16 cellular contexts compared by ENCODE assay signal in the genomic region with DNA sequence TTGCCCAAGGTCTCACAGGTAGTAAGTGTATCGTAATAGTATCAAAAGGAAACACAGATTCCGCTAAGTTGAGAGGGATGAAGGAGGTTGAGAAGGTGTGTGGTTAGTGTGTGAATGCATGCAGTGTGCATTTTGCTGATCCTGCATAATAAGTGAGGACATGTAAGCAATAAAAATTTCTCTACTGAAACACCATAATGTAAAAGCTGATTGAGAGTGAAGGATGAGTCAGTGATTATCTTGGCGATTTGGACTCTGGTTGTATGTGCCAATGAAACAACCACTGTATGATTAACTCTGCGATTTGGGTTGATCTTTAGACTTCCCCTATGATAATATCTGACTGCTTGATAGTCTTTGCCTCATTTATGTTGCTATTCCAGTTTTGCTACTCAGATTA. TPM values are rescaled to one million over a fixed set of nuclear protein-coding genes. Genes with fewer than 3 reads are reported as not detected.
A peak's percentile ranks its signal among the peaks of the same experiment; 100 is the strongest.
DNase-seq lines count a peak whose midpoint lies in the region; ATAC-seq and TF ChIP-seq lines count a peak whose summit lies in the region.
"Had no signal": no experiment of that assay in that cellular context is flagged by ENCODE, and none has a peak within 500 bp of the region (broad histone marks: within the 10 kb centered on the region; RNA-seq: fewer than 3 reads in every experiment).

No MANE protein-coding gene starts in this region.

- H3K79me2 ChIP-seq in SK-N-SH (ENCODE audit: insufficient read depth): peaks cover 49% of the 10 kb centered on the region

- peaks cover 49% of the 10 kb centered on the region for H4K20me1 ChIP-seq in SK-N-SH (ENCODE audit: insufficient read depth)

- H3K27me3 ChIP-seq in SK-N-SH (ENCODE audit: insufficient read depth) (no peaks in the 10 kb centered on the region), mesenchymal stem cell (ENCODE audit: control insufficient read depth in 1 of 2, insufficient read depth in 1 of 2, low read length in 2 of 2) (no peaks in the 10 kb centered on the region)

- H3K4me2 ChIP-seq in SK-N-SH: no peak overlapping the region
- no peak overlapping the region for H3K4me2 ChIP-seq in mesenchymal stem cell (ENCODE audit: low read length, poor library complexity, severe bottlenecking)
- H3K4me2 ChIP-seq: GM23338 had no signal

- H2BK12ac ChIP-seq in mesenchymal stem cell (ENCODE audit: low read length in 2 of 2): no peak overlapping the region

- no peaks in the 10 kb centered on the region for H3K9me3 Mint-ChIP-seq in activated CD8-positive, alpha-beta T cell treated with anti-CD3 and anti-CD28 coated beads for 36 hours
- no peaks in the 10 kb centered on the region for H3K9me3 Mint-ChIP-seq in activated CD8-positive, alpha-beta T cell treated with anti-CD3 and anti-CD28 coated beads, Interleukin-2, amount 10 ng/mL, durations not matched to agents 7 days and 5 days (ENCODE audit: insufficient read depth)
- H3K9me3 Mint-ChIP-seq in osteocyte (ENCODE audit: unreplicated experiment): no peaks in the 10 kb centered on the region
- H3K9me3 Mint-ChIP-seq: GM23338; mesothelial cell of epicardium; stimulated activated memory B cell treated with anti-CD40 and anti-IgM and Interleukin-4, amounts not matched to agents 10 μg/mL and 1 μg/mL and 100 μg/mL, for 72 hours had no signal

- no peak overlapping the region for H4K8ac ChIP-seq in mesenchymal stem cell (ENCODE audit: low read length)

- H3K36me3 ChIP-seq in SK-N-SH (replicated peaks in 1 of 2; ENCODE audit: control insufficient read depth in 1 of 2, insufficient read depth in 2 of 2, low read length in 1 of 2): peaks cover 19 to 28% of the 10 kb centered on the region in 2 experiments
- peaks cover 4 to 26% of the 10 kb centered on the region in 2 experiments for H3K36me3 ChIP-seq in mesenchymal stem cell (ENCODE audit: control insufficient read depth in 1 of 2, insufficient read depth in 2 of 2, low read depth in 1 of 2, low read length in 2 of 2)

- H3K4me3 Mint-ChIP-seq in activated CD8-positive, alpha-beta T cell treated with anti-CD3 and anti-CD28 coated beads for 36 hours: no peak overlapping the region
- no peak overlapping the region for H3K4me3 Mint-ChIP-seq in activated CD8-positive, alpha-beta T cell treated with anti-CD3 and anti-CD28 coated beads, Interleukin-2, amount 10 ng/mL, durations not matched to agents 7 days and 5 days
- no peak overlapping the region for H3K4me3 Mint-ChIP-seq in osteocyte (ENCODE audit: unreplicated experiment)
- H3K4me3 Mint-ChIP-seq: GM23338; mesothelial cell of epicardium; stimulated activated memory B cell treated with anti-CD40 and anti-IgM and Interleukin-4, amounts not matched to agents 10 μg/mL and 1 μg/mL and 100 μg/mL, for 72 hours had no signal

- TF ChIP-seq RAD21 in SK-N-SH (IDR thresholded peaks at IDR 0.05; ENCODE audit: low read length): no peak

- H3K4me1 Mint-ChIP-seq in activated CD8-positive, alpha-beta T cell treated with anti-CD3 and anti-CD28 coated beads for 36 hours (ENCODE audit: low read depth): peaks cover 32% of the 10 kb centered on the region
- H3K4me1 Mint-ChIP-seq in activated CD8-positive, alpha-beta T cell treated with anti-CD3 and anti-CD28 coated beads, Interleukin-2, amount 10 ng/mL, durations not matched to agents 7 days and 5 days (ENCODE audit: low read depth): peaks cover 19% of the 10 kb centered on the region
- peaks cover 2% of the 10 kb centered on the region for H3K4me1 Mint-ChIP-seq in osteocyte (ENCODE audit: unreplicated experiment)
- H3K4me1 Mint-ChIP-seq: GM23338 had no signal

- H2AFZ ChIP-seq in SK-N-SH (ENCODE audit: low read depth) (no peak overlapping the region), mesenchymal stem cell (ENCODE audit: low read depth, low read length) (no peak overlapping the region)
- H2AFZ ChIP-seq: GM23338 had no signal

- TF ChIP-seq EP300 in SK-N-SH (IDR thresholded peaks at IDR 0.05; ENCODE audit: borderline replicate concordance in 1 of 2, low read depth in 1 of 2, low read length in 1 of 2): no peak; a peak in 1 of 4 replicates

- H3K18ac ChIP-seq in mesenchymal stem cell (ENCODE audit: low read depth in 1 of 2, low read length in 2 of 2): no peak overlapping the region

- TF ChIP-seq CTCF in activated CD8-positive, alpha-beta T cell treated with anti-CD3 and anti-CD28 coated beads for 36 hours (IDR thresholded peaks at IDR 0.05): no peak
- TF ChIP-seq CTCF in SK-N-SH (IDR thresholded peaks at IDR 0.05) (no peak), osteocyte (IDR thresholded peaks at IDR 0.05) (no peak)

- H2BK120ac ChIP-seq in mesenchymal stem cell (ENCODE audit: low read depth, low read length): no peak overlapping the region

- WGBS in SK-N-SH (ENCODE audit: low lambda C conversion rate): 56% methylated on average over 4 of the region's 4 CpGs
- 100% methylated on average over 3 of the region's 4 CpGs for WGBS in mesenchymal stem cell

- CTCF ChIA-PET in activated CD8-positive, alpha-beta T cell treated with anti-CD3 and anti-CD28 coated beads for 36 hours (lab: Charles Lee): interaction anchor here (0.6 kb wide), 1 partner anchor 136 kb away, joined by 3 read pairs; no protein-coding TSS in a partner anchor
- CTCF ChIA-PET in activated CD8-positive, alpha-beta T cell treated with anti-CD3 and anti-CD28 coated beads, Interleukin-2, amount 10 ng/mL, durations not matched to agents 7 days and 5 days (lab: Charles Lee): no interaction called here
- CTCF ChIA-PET in SK-N-SH (lab: Yijun Ruan, JAX): interaction anchor here (1.2 to 1.6 kb wide), 2 partner anchors 16 to 21 kb away, joined by 3 read pairs; partner anchors contain the start of gene ADGRF3

- no peak overlapping the region for H2BK15ac ChIP-seq in mesenchymal stem cell (ENCODE audit: low read depth, poor library complexity, severe bottlenecking)

- no peak overlapping the region for H3K27ac ChIP-seq in SK-N-SH (ENCODE audit: low read depth in 2 of 2, low read length in 1 of 2)
- H3K27ac ChIP-seq in mesenchymal stem cell (ENCODE audit: low read length, poor library complexity, severe bottlenecking): no peak overlapping the region

- H3K9ac ChIP-seq in SK-N-SH (no peak overlapping the region), mesenchymal stem cell (ENCODE audit: low read length) (no peak overlapping the region)

- H3K23ac ChIP-seq in mesenchymal stem cell (ENCODE audit: low read length in 2 of 2): no peak overlapping the region

- H3K4me3 ChIP-seq in SK-N-SH (ENCODE audit: low read depth in 2 of 2, low read length in 1 of 2) (no peak overlapping the region), mesenchymal stem cell (ENCODE audit: insufficient read depth in 1 of 2, low read depth in 1 of 2, low read length in 2 of 2) (no peak overlapping the region)
- H3K4me3 ChIP-seq: GM23338 had no signal

- H3K9me2 ChIP-seq in SK-N-SH: no peaks in the 10 kb centered on the region

- no peak overlapping the region for H2AK5ac ChIP-seq in mesenchymal stem cell (ENCODE audit: low read length, severe bottlenecking)

- no peak overlapping the region for H4K91ac ChIP-seq in mesenchymal stem cell (ENCODE audit: low read length)

- DNase-seq in activated CD8-positive, alpha-beta T cell treated with anti-CD3 and anti-CD28 coated beads for 36 hours: no peak
- no peak for DNase-seq in activated CD8-positive, alpha-beta T cell treated with anti-CD3 and anti-CD28 coated beads, Interleukin-2, amount 10 ng/mL, durations not matched to agents 7 days and 5 days
- DNase-seq in SK-N-SH (no peak), fibroblast of gingiva (ENCODE audit: low read depth) (peak; percentile 24), renal cortical epithelial cell (ENCODE audit: low read depth) (peak; percentile 46), mesenchymal stem cell (no peak), amygdala (lab: John Stamatoyannopoulos, UW) (no peak), osteocyte (ENCODE audit: extremely low spot score, unreplicated experiment) (no peak)
- DNase-seq: DMS153, NCI-H1092 treated with DMSO at 0.1 percent for 48 hours, NCI-H446 treated with DMSO at 0.1 percent for 48 hours, SHP77 had no signal

- no peaks in the 10 kb centered on the region for H3K27me3 Mint-ChIP-seq in activated CD8-positive, alpha-beta T cell treated with anti-CD3 and anti-CD28 coated beads for 36 hours
- H3K27me3 Mint-ChIP-seq in activated CD8-positive, alpha-beta T cell treated with anti-CD3 and anti-CD28 coated beads, Interleukin-2, amount 10 ng/mL, durations not matched to agents 7 days and 5 days (ENCODE audit: low read depth): no peaks in the 10 kb centered on the region
- no peaks in the 10 kb centered on the region for H3K27me3 Mint-ChIP-seq in osteocyte (ENCODE audit: unreplicated experiment)
- H3K27me3 Mint-ChIP-seq: progenitor cell of endocrine pancreas; stimulated activated memory B cell treated with anti-CD40 and anti-IgM and Interleukin-4, amounts not matched to agents 10 μg/mL and 1 μg/mL and 100 μg/mL, for 72 hours had no signal

- no peaks in the 10 kb centered on the region for H3F3A ChIP-seq in SK-N-SH (replicated peaks; ENCODE audit: insufficient read depth)

- H3K4me1 ChIP-seq in SK-N-SH (ENCODE audit: control insufficient read depth in 1 of 2, insufficient read depth in 2 of 2, low read depth in 1 of 2, low read length in 1 of 2) (peaks cover 0 to 22% of the 10 kb centered on the region in 2 experiments; a peak in 2 of 4 replicates), mesenchymal stem cell (ENCODE audit: control insufficient read depth, insufficient read depth, low read depth, low read length) (no peaks in the 10 kb centered on the region)

- no peak overlapping the region for H3K4ac ChIP-seq in mesenchymal stem cell (ENCODE audit: low read depth in 1 of 2, low read length in 2 of 2)

- H3K14ac ChIP-seq in mesenchymal stem cell (ENCODE audit: low read length in 2 of 2): no peak overlapping the region

- POLR2A ChIA-PET in activated CD8-positive, alpha-beta T cell treated with anti-CD3 and anti-CD28 coated beads for 36 hours (lab: Charles Lee): interaction anchor here (0.7 kb wide), 1 partner anchor 63 kb away, joined by 3 read pairs; no protein-coding TSS in a partner anchor
- POLR2A ChIA-PET in activated CD8-positive, alpha-beta T cell treated with anti-CD3 and anti-CD28 coated beads, Interleukin-2, amount 10 ng/mL, durations not matched to agents 7 days and 5 days (lab: Charles Lee): interaction anchor here (1.2 kb wide), 1 partner anchor 16 kb away, joined by 4 read pairs; no protein-coding TSS in a partner anchor
- POLR2A ChIA-PET in SK-N-SH (lab: Yijun Ruan, JAX): no interaction called here

- H3K36me3 Mint-ChIP-seq in activated CD8-positive, alpha-beta T cell treated with anti-CD3 and anti-CD28 coated beads for 36 hours (ENCODE audit: low read depth): peaks cover 25% of the 10 kb centered on the region
- peaks cover 30% of the 10 kb centered on the region for H3K36me3 Mint-ChIP-seq in activated CD8-positive, alpha-beta T cell treated with anti-CD3 and anti-CD28 coated beads, Interleukin-2, amount 10 ng/mL, durations not matched to agents 7 days and 5 days (ENCODE audit: low read depth)
- peaks cover 3% of the 10 kb centered on the region for H3K36me3 Mint-ChIP-seq in osteocyte (ENCODE audit: unreplicated experiment)

- ATAC-seq in activated CD8-positive, alpha-beta T cell treated with anti-CD3 and anti-CD28 coated beads for 36 hours: peak; percentile 51
- no peak for ATAC-seq in activated CD8-positive, alpha-beta T cell treated with anti-CD3 and anti-CD28 coated beads, Interleukin-2, amount 10 ng/mL, durations not matched to agents 7 days and 5 days
- ATAC-seq: GM23338; stimulated activated memory B cell treated with anti-CD40 and anti-IgM and Interleukin-4, amounts not matched to agents 10 μg/mL and 1 μg/mL and 100 μg/mL, for 72 hours had no signal

- H3K27ac Mint-ChIP-seq in activated CD8-positive, alpha-beta T cell treated with anti-CD3 and anti-CD28 coated beads for 36 hours: peak overlapping the region; percentile 21
- no peak overlapping the region for H3K27ac Mint-ChIP-seq in activated CD8-positive, alpha-beta T cell treated with anti-CD3 and anti-CD28 coated beads, Interleukin-2, amount 10 ng/mL, durations not matched to agents 7 days and 5 days
- H3K27ac Mint-ChIP-seq in osteocyte (ENCODE audit: unreplicated experiment): no peak overlapping the region
- H3K27ac Mint-ChIP-seq: GM23338; mesothelial cell of epicardium; progenitor cell of endocrine pancreas; stimulated activated memory B cell treated with anti-CD40 and anti-IgM and Interleukin-4, amounts not matched to agents 10 μg/mL and 1 μg/mL and 100 μg/mL, for 72 hours had no signal

- intact Hi-C loops in activated CD8-positive, alpha-beta T cell treated with anti-CD3 and anti-CD28 coated beads for 36 hours (cut with micrococcal nuclease): no loop called here

- H3K9me3 ChIP-seq in SK-N-SH (no peaks in the 10 kb centered on the region), mesenchymal stem cell (ENCODE audit: control insufficient read depth, low read length) (no peaks in the 10 kb centered on the region)

- H2BK5ac ChIP-seq in mesenchymal stem cell (ENCODE audit: low read depth, low read length, poor library complexity, severe bottlenecking): no peak overlapping the region

- peaks cover 17% of the 10 kb centered on the region for H3K79me1 ChIP-seq in mesenchymal stem cell (replicated peaks; ENCODE audit: low read length, poor library complexity, severe bottlenecking)

RNA-seq across cellular contexts. Expression of gene ADGRF3, which starts 16.7 kb away (rescaled TPM):
- total RNA-seq in activated CD8-positive, alpha-beta T cell treated with anti-CD3 and anti-CD28 coated beads for 36 hours: 1 to 10 TPM; 4.8 to 5.7 TPM
- total RNA-seq in activated CD8-positive, alpha-beta T cell treated with anti-CD3 and anti-CD28 coated beads, Interleukin-2, amount 10 ng/mL, durations not matched to agents 7 days and 5 days: 1 to 10 TPM; 5.8 TPM
- polyA plus RNA-seq in SK-N-SH (2012; rRNA removed): 0.10 and 0.31 TPM in 2 replicates
- 0.03 and 0.04 TPM in 2 replicates for polyA plus RNA-seq in SK-N-SH (2012; cell fraction: cytosol; rRNA removed)
- polyA plus RNA-seq in SK-N-SH (2012; cell fraction: nucleus; rRNA removed): 0.69 and 1.8 TPM in 2 replicates
- total RNA-seq in renal cortical epithelial cell (0.10 TPM in 1 of 2 replicates, not detected in the other), osteocyte (0.24 and 0.56 TPM in 2 replicates)
- polyA plus RNA-seq in mesenchymal stem cell (2013, experiment 1 of 2): 0.11 TPM
- 0.10 TPM for polyA plus RNA-seq in mesenchymal stem cell (2013, experiment 2 of 2)

RNA-seq across cellular contexts. Expression of gene SELENOI, which starts 17.4 kb away (rescaled TPM):
- total RNA-seq in activated CD8-positive, alpha-beta T cell treated with anti-CD3 and anti-CD28 coated beads for 36 hours: 10 to 100 TPM; 38.9 to 39.1 TPM
- 10 to 100 TPM; 36.8 to 37.6 TPM for total RNA-seq in activated CD8-positive, alpha-beta T cell treated with anti-CD3 and anti-CD28 coated beads, Interleukin-2, amount 10 ng/mL, durations not matched to agents 7 days and 5 days
- polyA plus RNA-seq in SK-N-SH (2012; rRNA removed): 4.4 and 6.2 TPM in 2 replicates
- polyA plus RNA-seq in SK-N-SH (2012; cell fraction: cytosol; rRNA removed): 6.4 and 6.6 TPM in 2 replicates
- polyA plus RNA-seq in SK-N-SH (2012; cell fraction: nucleus; rRNA removed): 5.9 and 8.4 TPM in 2 replicates
- total RNA-seq in renal cortical epithelial cell (21.4 and 46.7 TPM in 2 replicates), osteocyte (13.3 and 16.1 TPM in 2 replicates)
- 7.7 TPM for polyA plus RNA-seq in mesenchymal stem cell (2013, experiment 1 of 2)
- polyA plus RNA-seq in mesenchymal stem cell (2013, experiment 2 of 2): 7.8 TPM

RNA-seq across cellular contexts. Expression of gene DRC1, which starts 38.4 kb away (rescaled TPM):
- total RNA-seq in activated CD8-positive, alpha-beta T cell treated with anti-CD3 and anti-CD28 coated beads for 36 hours: not detected
- total RNA-seq in activated CD8-positive, alpha-beta T cell treated with anti-CD3 and anti-CD28 coated beads, Interleukin-2, amount 10 ng/mL, durations not matched to agents 7 days and 5 days: not detected
- 0.18 TPM in 1 of 2 replicates, not detected in the other for polyA plus RNA-seq in SK-N-SH (2012; rRNA removed)
- 0.01 and 0.04 TPM in 2 replicates for polyA plus RNA-seq in SK-N-SH (2012; cell fraction: cytosol; rRNA removed)
- polyA plus RNA-seq in SK-N-SH (2012; cell fraction: nucleus; rRNA removed): 0.12 TPM in 1 of 2 replicates, not detected in the other
- total RNA-seq in renal cortical epithelial cell: 0.25 TPM in 1 of 2 replicates, not detected in the other
- 0.22 TPM for polyA plus RNA-seq in mesenchymal stem cell (2013, experiment 1 of 2)
- 0.21 TPM for polyA plus RNA-seq in mesenchymal stem cell (2013, experiment 2 of 2)
- not detected in 2 replicates for total RNA-seq in osteocyte
- total RNA-seq: GM23338 had no signal

Comparison
In these comparisons a context has a peak if more than half of its experiments do, and no peak if none do; other contexts are left out.
1. DNase-seq: peak in fibroblast of gingiva (single experiment) and renal cortical epithelial cell (single experiment); none in activated CD8-positive, alpha-beta T cell treated with anti-CD3 and anti-CD28 coated beads for 36 hours (single experiment), activated CD8-positive, alpha-beta T cell treated with anti-CD3 and anti-CD28 coated beads, Interleukin-2, amount 10 ng/mL, durations not matched to agents 7 days and 5 days (single experiment), SK-N-SH (single experiment), mesenchymal stem cell (single experiment), amygdala (0 of 56) and osteocyte (single experiment).